ENCODE assay signal across 28 cellular contexts in the genomic region with DNA sequence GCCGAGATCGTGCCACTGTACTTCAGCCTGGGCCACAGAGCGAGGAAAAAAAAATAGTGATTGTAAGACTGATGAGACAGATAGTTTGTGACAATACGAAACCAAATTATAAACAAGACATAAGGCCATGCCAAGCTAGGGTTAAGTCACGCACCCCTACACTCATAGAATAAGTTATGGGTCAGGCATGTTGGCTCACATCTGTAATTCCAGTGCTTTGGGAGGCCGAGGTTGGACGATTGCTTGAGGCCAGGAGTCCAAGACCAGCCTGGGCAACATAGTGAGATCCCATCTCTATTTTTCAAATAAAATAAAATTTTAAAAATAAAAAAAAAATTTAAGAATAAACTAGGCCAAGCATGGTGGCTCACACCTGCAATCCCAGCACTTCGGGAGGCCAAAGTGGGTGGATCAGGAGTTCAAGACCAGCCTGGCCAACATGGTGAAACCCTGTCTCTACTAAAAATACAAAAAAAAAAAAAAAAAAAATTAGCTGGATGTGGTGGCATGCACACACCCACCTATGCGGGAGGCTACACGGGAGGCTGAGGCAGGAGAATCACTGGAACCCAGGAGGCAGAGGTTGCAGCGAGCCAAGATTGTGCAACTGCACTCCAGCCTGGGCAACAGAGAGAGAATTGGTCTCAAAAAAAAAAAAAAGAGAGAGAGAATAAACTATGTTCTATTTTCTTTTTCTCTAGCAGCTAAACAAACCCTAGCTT. TPM values are rescaled to one million over a fixed set of nuclear protein-coding genes. Genes with fewer than 3 reads are reported as not detected.
"Had no signal": no experiment of that assay in that cellular context is flagged by ENCODE, and none has a peak within 500 bp of the region (broad histone marks: within the 10 kb centered on the region; RNA-seq: fewer than 3 reads in every experiment).

No MANE protein-coding gene starts in this region.

- H3K36me3 ChIP-seq: adrenal gland, esophagus squamous epithelium, heart right ventricle, left ventricle myocardium inferior, spleen had no signal

- H3K4me1 ChIP-seq: adrenal gland, body of pancreas, esophagus squamous epithelium, heart right ventricle, left ventricle myocardium inferior, testis had no signal

- H3K36me3 Mint-ChIP-seq: activated CD8-positive, alpha-beta memory T cell treated with anti-CD3 and anti-CD28 coated beads, Interleukin-2, amount 10 ng/mL, durations not matched to agents 7 days and 5 days; activated naive CD8-positive, alpha-beta T cell; natural killer cell treated with Interleukin-12 subunit alpha and Interleukin-12 subunit beta and Interleukin-15 and Interleukin-18, amount 100 ng/mL, for 72 hours had no signal

- H3K4me3 ChIP-seq: adrenal gland, body of pancreas, esophagus squamous epithelium, heart right ventricle, left ventricle myocardium inferior, lung, mucosa of descending colon, spleen, testis had no signal

- H3K4me3 Mint-ChIP-seq: activated CD4-positive, alpha-beta T cell treated with anti-CD3 and anti-CD28 coated beads for 36 hours; activated CD8-positive, alpha-beta memory T cell treated with anti-CD3 and anti-CD28 coated beads, Interleukin-2, amount 10 ng/mL, durations not matched to agents 7 days and 5 days; activated CD8-positive, alpha-beta T cell treated with anti-CD3 and anti-CD28 coated beads, Interleukin-2, amount 10 ng/mL, durations not matched to agents 7 days and 5 days; activated naive CD8-positive, alpha-beta T cell; natural killer cell treated with Interleukin-12 subunit alpha and Interleukin-12 subunit beta and Interleukin-15 and Interleukin-18, amount 100 ng/mL, for 72 hours had no signal

- H3K27ac Mint-ChIP-seq: activated CD4-positive, alpha-beta T cell treated with anti-CD3 and anti-CD28 coated beads for 36 hours; activated CD8-positive, alpha-beta memory T cell treated with anti-CD3 and anti-CD28 coated beads, Interleukin-2, amount 10 ng/mL, durations not matched to agents 7 days and 5 days; activated CD8-positive, alpha-beta T cell treated with anti-CD3 and anti-CD28 coated beads, Interleukin-2, amount 10 ng/mL, durations not matched to agents 7 days and 5 days; activated naive CD8-positive, alpha-beta T cell had no signal

- DNase-seq: activated CD4-positive, alpha-beta T cell treated with anti-CD3 and anti-CD28 coated beads for 36 hours; activated CD4-positive, CD25-positive, alpha-beta regulatory T cell; activated CD8-positive, alpha-beta memory T cell treated with anti-CD3 and anti-CD28 coated beads, Interleukin-2, amount 10 ng/mL, durations not matched to agents 7 days and 5 days; activated CD8-positive, alpha-beta T cell treated with anti-CD3 and anti-CD28 coated beads, Interleukin-2, amount 10 ng/mL, durations not matched to agents 7 days and 5 days; activated effector memory CD4-positive, alpha-beta T cell treated with Interleukin-2 at 50 U/mL for 16 hours; activated naive CD4-positive, alpha-beta T cell treated with Interleukin-2 at 50 U/mL for 16 hours; adrenal gland; aorta; body of pancreas; effector CD8-positive, alpha-beta T cell; esophagus squamous epithelium; foreskin melanocyte; heart right ventricle; kidney glomerular epithelial cell; left ventricle myocardium inferior; mesendoderm; mucosa of descending colon; posterior cingulate gyrus; right cardiac atrium; spleen; stimulated activated naive CD8-positive, alpha-beta T cell treated with anti-CD3 and anti-CD28 coated beads, Interleukin-15, Interleukin-2, amounts not matched to agents 100 U/mL and 50 U/mL, for 24 hours; T1000; testis; trophoblast cell had no signal

- H3K9me3 Mint-ChIP-seq: natural killer cell treated with Interleukin-12 subunit alpha and Interleukin-12 subunit beta and Interleukin-15 and Interleukin-18, amount 100 ng/mL, for 72 hours had no signal

- H3K27me3 ChIP-seq: adrenal gland, body of pancreas, esophagus squamous epithelium, heart right ventricle, spleen, testis had no signal

- H3K27ac ChIP-seq: adrenal gland, body of pancreas, epithelial cell of prostate, esophagus squamous epithelium, heart right ventricle, left ventricle myocardium inferior, spleen, testis had no signal

- H3K27me3 Mint-ChIP-seq: activated CD4-positive, alpha-beta T cell treated with anti-CD3 and anti-CD28 coated beads for 36 hours; activated CD8-positive, alpha-beta memory T cell treated with anti-CD3 and anti-CD28 coated beads, Interleukin-2, amount 10 ng/mL, durations not matched to agents 7 days and 5 days; activated naive CD8-positive, alpha-beta T cell; natural killer cell treated with Interleukin-12 subunit alpha and Interleukin-12 subunit beta and Interleukin-15 and Interleukin-18, amount 100 ng/mL, for 72 hours had no signal

- H3K9me3 ChIP-seq: adrenal gland, body of pancreas, esophagus squamous epithelium, left ventricle myocardium inferior, mucosa of descending colon, spleen, testis had no signal

- ATAC-seq: activated CD8-positive, alpha-beta T cell treated with anti-CD3 and anti-CD28 coated beads, Interleukin-2, amount 10 ng/mL, durations not matched to agents 7 days and 5 days; body of pancreas; heart right ventricle; mucosa of descending colon; right cardiac atrium; stimulated activated naive CD8-positive, alpha-beta T cell treated with anti-CD3 and anti-CD28 coated beads, Interleukin-15, Interleukin-2, amounts not matched to agents 100 U/mL and 50 U/mL, for 24 hours had no signal

RNA-seq across cellular contexts. Expression of gene SPOCD1, which starts 50.1 kb away (rescaled TPM):
- total RNA-seq: activated CD8-positive, alpha-beta memory T cell treated with anti-CD3 and anti-CD28 coated beads, Interleukin-2, amount 10 ng/mL, durations not matched to agents 7 days and 5 days; activated CD8-positive, alpha-beta T cell treated with anti-CD3 and anti-CD28 coated beads, Interleukin-2, amount 10 ng/mL, durations not matched to agents 7 days and 5 days; left ventricle myocardium inferior; natural killer cell treated with Interleukin-12 subunit alpha and Interleukin-12 subunit beta and Interleukin-15 and Interleukin-18, amount 100 ng/mL, for 72 hours had no signal
